15 cellular contexts compared by ENCODE assay signal in the genomic region with DNA sequence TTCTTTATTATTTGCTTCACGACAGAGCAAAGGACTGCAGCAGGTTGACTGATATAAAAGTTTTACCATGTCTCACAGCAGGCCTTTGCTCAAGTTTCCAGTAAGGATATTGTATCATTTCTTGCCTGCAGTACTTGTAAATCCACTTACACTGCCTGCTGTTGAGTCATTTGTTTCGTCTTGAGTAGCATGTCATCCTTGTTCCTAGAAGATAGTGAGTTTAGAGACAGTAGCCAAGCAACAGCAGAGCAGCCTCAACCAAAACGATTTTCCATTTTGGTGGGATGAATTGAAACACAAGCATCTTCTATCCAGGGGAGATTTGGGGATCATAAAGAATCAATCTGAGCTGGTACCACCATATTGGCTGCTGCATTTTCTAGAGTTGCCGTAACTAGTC. TPM values are rescaled to one million over a fixed set of nuclear protein-coding genes. Genes with fewer than 3 reads are reported as not detected.
A peak's percentile ranks its signal among the peaks of the same experiment; 100 is the strongest.
DNase-seq lines count a peak whose midpoint lies in the region; ATAC-seq and TF ChIP-seq lines count a peak whose summit lies in the region.
"Had no signal": no experiment of that assay in that cellular context is flagged by ENCODE, and none has a peak within 500 bp of the region (broad histone marks: within the 10 kb centered on the region; RNA-seq: fewer than 3 reads in every experiment).

No MANE protein-coding gene starts in this region.

- H3K27ac Mint-ChIP-seq in activated T-cell treated with anti-CD3 and anti-CD28 coated beads, Interleukin-2, amount 50 U/mL, for 72 hours: no peak overlapping the region
- peak overlapping the region; percentile 38 for H3K27ac Mint-ChIP-seq in stimulated activated effector memory CD8-positive, alpha-beta T cell treated with anti-CD3 and anti-CD28 coated beads, Interleukin-12 subunit alpha, Interleukin-12 subunit beta, amount 100 ng/mL, for 72 hours
- H3K27ac Mint-ChIP-seq: WTC11 had no signal

- peak overlapping the region in 1 of 2 donors; percentile 9 for H3K4me3 Mint-ChIP-seq in activated T-cell treated with anti-CD3 and anti-CD28 coated beads, Interleukin-2, amount 50 U/mL, for 72 hours
- H3K4me3 Mint-ChIP-seq in stimulated activated effector memory CD8-positive, alpha-beta T cell treated with anti-CD3 and anti-CD28 coated beads, Interleukin-12 subunit alpha, Interleukin-12 subunit beta, amount 100 ng/mL, for 72 hours: no peak overlapping the region
- H3K4me3 Mint-ChIP-seq: WTC11 had no signal

- H3K4me3 ChIP-seq in fibroblast of mammary gland (ENCODE audit: control insufficient read depth, low read depth, low read length): no peak overlapping the region
- no peak overlapping the region for H3K4me3 ChIP-seq in effector memory CD4-positive, alpha-beta T cell (ENCODE audit: insufficient read depth, low read depth, low read length, poor library complexity, severe bottlenecking)
- H3K4me3 ChIP-seq: ascending aorta, prostate gland, thoracic aorta had no signal

- H3K9me3 ChIP-seq in effector memory CD4-positive, alpha-beta T cell (ENCODE audit: control insufficient read depth, low read length): no peaks in the 10 kb centered on the region
- H3K9me3 ChIP-seq: ascending aorta, prostate gland, thoracic aorta had no signal

- H3K36me3 ChIP-seq in effector memory CD4-positive, alpha-beta T cell (ENCODE audit: control insufficient read depth, insufficient read depth, low read length): no peaks in the 10 kb centered on the region
- H3K36me3 ChIP-seq: ascending aorta, prostate gland, thoracic aorta had no signal

- no peaks in the 10 kb centered on the region for H3K27me3 ChIP-seq in effector memory CD4-positive, alpha-beta T cell (replicated peaks; ENCODE audit: control insufficient read depth, insufficient read depth, low read length, poor library complexity, severe bottlenecking)
- H3K27me3 ChIP-seq: ascending aorta had no signal

- H3K4me1 Mint-ChIP-seq in activated T-cell treated with anti-CD3 and anti-CD28 coated beads, Interleukin-2, amount 50 U/mL, for 72 hours (ENCODE audit: low read depth): peaks cover 22% of the 10 kb centered on the region
- H3K4me1 Mint-ChIP-seq in stimulated activated effector memory CD8-positive, alpha-beta T cell treated with anti-CD3 and anti-CD28 coated beads, Interleukin-12 subunit alpha, Interleukin-12 subunit beta, amount 100 ng/mL, for 72 hours: peaks cover 28% of the 10 kb centered on the region

- H3K36me3 Mint-ChIP-seq in activated T-cell treated with anti-CD3 and anti-CD28 coated beads, Interleukin-2, amount 50 U/mL, for 72 hours (ENCODE audit: insufficient read depth in 2 of 2): no peaks in the 10 kb centered on the region
- no peaks in the 10 kb centered on the region for H3K36me3 Mint-ChIP-seq in stimulated activated effector memory CD8-positive, alpha-beta T cell treated with anti-CD3 and anti-CD28 coated beads, Interleukin-12 subunit alpha, Interleukin-12 subunit beta, amount 100 ng/mL, for 72 hours
- H3K36me3 Mint-ChIP-seq: WTC11 had no signal

- no peaks in the 10 kb centered on the region for H3K9me3 Mint-ChIP-seq in activated T-cell treated with anti-CD3 and anti-CD28 coated beads, Interleukin-2, amount 50 U/mL, for 72 hours
- no peaks in the 10 kb centered on the region for H3K9me3 Mint-ChIP-seq in stimulated activated effector memory CD8-positive, alpha-beta T cell treated with anti-CD3 and anti-CD28 coated beads, Interleukin-12 subunit alpha, Interleukin-12 subunit beta, amount 100 ng/mL, for 72 hours

- DNase-seq in activated T-cell treated with anti-CD3 and anti-CD28 coated beads, Interleukin-2, amount 50 U/mL, for 72 hours: peak in 1 of 2 donors; percentile 13
- DNase-seq in activated T-cell treated with anti-CD3 and anti-CD28 coated beads, Interleukin-2, amount 50 U/mL, for 48 hours: no peak
- DNase-seq in RPMI7951 (ENCODE audit: low read depth) (peak; percentile 35), fibroblast of mammary gland (ENCODE audit: low read depth) (peak; percentile 71), AG08396 (ENCODE audit: low spot score) (no peak), NCI-H82 (lab: John Stamatoyannopoulos, UW) (no peak)
- DNase-seq in stimulated activated effector memory CD8-positive, alpha-beta T cell treated with anti-CD3 and anti-CD28 coated beads, Interleukin-12 subunit alpha, Interleukin-12 subunit beta, amount 100 ng/mL, for 72 hours (ENCODE audit: low spot score in 2 of 2): no peak
- no peak for DNase-seq in effector memory CD4-positive, alpha-beta T cell
- DNase-seq: effector CD4-positive, alpha-beta T cell; NCI-H2107; NK-92 treated with Interleukin-12 subunit alpha and Interleukin-12 subunit beta, amount 100 ng/mL, for 24 hours had no signal

- no peak for TF ChIP-seq CTCF in fibroblast of mammary gland (conservative IDR thresholded peaks at IDR 0.05; ENCODE audit: control insufficient read depth, insufficient read depth, low read depth, low read length)

- no peaks in the 10 kb centered on the region for H3K4me1 ChIP-seq in effector memory CD4-positive, alpha-beta T cell (ENCODE audit: control insufficient read depth, insufficient read depth, low read length, poor library complexity, severe bottlenecking)
- H3K4me1 ChIP-seq: ascending aorta, prostate gland had no signal

- ATAC-seq in activated T-cell treated with anti-CD3 and anti-CD28 coated beads, Interleukin-2, amount 50 U/mL, for 72 hours (replicated peaks in 1 of 2): peak; percentile 86 to 87
- ATAC-seq in stimulated activated effector memory CD8-positive, alpha-beta T cell treated with anti-CD3 and anti-CD28 coated beads, Interleukin-12 subunit alpha, Interleukin-12 subunit beta, amount 100 ng/mL, for 72 hours: peak; percentile 93
- ATAC-seq: WTC11 had no signal

- no peak overlapping the region for H3K27ac ChIP-seq in effector memory CD4-positive, alpha-beta T cell (ENCODE audit: insufficient read depth, low read length, poor library complexity, severe bottlenecking)
- H3K27ac ChIP-seq: ascending aorta, prostate gland, thoracic aorta had no signal

- no peaks in the 10 kb centered on the region for H3K27me3 Mint-ChIP-seq in activated T-cell treated with anti-CD3 and anti-CD28 coated beads, Interleukin-2, amount 50 U/mL, for 72 hours (ENCODE audit: low read depth)

RNA-seq across cellular contexts. Expression of gene ALOX5AP, which starts 24.0 kb away (rescaled TPM):
- 10 to 100 TPM; 56.3 to 72.3 TPM for total RNA-seq in activated T-cell treated with anti-CD3 and anti-CD28 coated beads, Interleukin-2, amount 50 U/mL, for 72 hours
- 6.1 and 8.5 TPM in 2 replicates for total RNA-seq in RPMI7951 (2014; rRNA removed; shearing (Covaris generic))
- total RNA-seq: WTC11 had no signal

Comparison
In these comparisons a context has a peak if more than half of its experiments do, and no peak if none do; other contexts are left out.
1. DNase-seq: peak in RPMI7951 (single experiment) and fibroblast of mammary gland (single experiment); none in activated T-cell treated with anti-CD3 and anti-CD28 coated beads, Interleukin-2, amount 50 U/mL, for 48 hours (0 of 2), stimulated activated effector memory CD8-positive, alpha-beta T cell treated with anti-CD3 and anti-CD28 coated beads, Interleukin-12 subunit alpha, Interleukin-12 subunit beta, amount 100 ng/mL, for 72 hours (0 of 2), AG08396 (single experiment), effector memory CD4-positive, alpha-beta T cell (0 of 3) and NCI-H82 (single experiment).